29 cellular contexts compared by ENCODE assay signal in genomic region chr20:25376236-25376635, GRCh38. TPM values are rescaled to one million over a fixed set of nuclear protein-coding genes. Genes with fewer than 3 reads are reported as not detected.
DNase-seq lines count a peak whose midpoint lies in the region; ATAC-seq and TF ChIP-seq lines count a peak whose summit lies in the region.
"Had no signal": no experiment of that assay in that cellular context is flagged by ENCODE, and none has a peak within 500 bp of the region (broad histone marks: within the 10 kb centered on the region; RNA-seq: fewer than 3 reads in every experiment).

No MANE protein-coding gene starts in this region.

- no peak overlapping the region for H2BK120ac ChIP-seq in IMR-90 (ENCODE audit: low read depth, low read length)

- no peak overlapping the region for H4K91ac ChIP-seq in IMR-90 (ENCODE audit: insufficient read depth, low read depth, low read length)

- dilution Hi-C loops in IMR-90 (cut with HindIII; ENCODE audit: low sequenced_read_pairs, unreplicated experiment) = no loop called here

- ATAC-seq in IMR-90 (ENCODE audit: low read depth) (no peak), gastrocnemius medialis (no peak)
- ATAC-seq: HepG2, K562 had no signal

- no peaks in the 10 kb centered on the region for H3F3A ChIP-seq in neural progenitor cell (ENCODE audit: low read depth)

- H3K4me3 ChIP-seq in IMR-90 (ENCODE audit: insufficient read depth, low read depth, low read length) (no peak overlapping the region), dorsolateral prefrontal cortex (peak overlapping the region in 18 of 59 donors; percentile 1 to 39 (median 18)), gastrocnemius medialis (no peak overlapping the region), neural progenitor cell (no peak overlapping the region)
- H3K4me3 ChIP-seq: GM23248, HAP-1, K562, PC-9, SJSA1 had no signal

- in situ Hi-C loops in IMR-90 (cut with MboI; ENCODE audit: low sequenced_read_pairs) (loop anchor here (25.0 kb wide), 1 partner anchor 739 kb away; no protein-coding TSS in a partner anchor), gastrocnemius medialis (cut with MboI; ENCODE audit: low sequenced_read_pairs in 4 of 4) (loop anchor here in 2 of 4 donors (10.0 to 25.0 kb wide), 3 partner anchors 59 to 311 kb away; partner anchors contain the start of gene ZNF337 (in 1 of the 2))

- H3K27me3 Mint-ChIP-seq in neural progenitor cell (ENCODE audit: insufficient read depth, low read depth) = peaks cover 7% of the 10 kb centered on the region
- H3K27me3 Mint-ChIP-seq: CD8-positive, alpha-beta memory T cell had no signal

- H3K23ac ChIP-seq in IMR-90 (ENCODE audit: low read depth, low read length) = no peak overlapping the region

- TF ChIP-seq RAD21 in IMR-90 (IDR thresholded peaks at IDR 0.05; ENCODE audit: low read length) = no peak

- peaks cover 44 to 88% of the 10 kb centered on the region in 2 experiments for H3K79me1 ChIP-seq in IMR-90 (ENCODE audit: low read depth in 1 of 2, low read length in 2 of 2)

- TF ChIP-seq CTCF in IMR-90 (conservative IDR thresholded peaks at IDR 0.05; ENCODE audit: low read depth, low read length) (no peak), dorsolateral prefrontal cortex (IDR thresholded peaks at IDR 0.05 in 54 of 56, conservative IDR thresholded peaks at IDR 0.05 in 2 of 56; ENCODE audit: low read depth in 1 of 56, partially characterized antibody in 56 of 56) (no peak), gastrocnemius medialis (IDR thresholded peaks at IDR 0.05 in 4 of 5, conservative IDR thresholded peaks at IDR 0.05 in 1 of 5) (no peak), neural progenitor cell (IDR thresholded peaks at IDR 0.05) (no peak), RWPE1 (conservative IDR thresholded peaks at IDR 0.05; ENCODE audit: low read depth) (no peak)

- CTCF ChIA-PET in IMR-90 (lab: Yijun Ruan, JAX) (no interaction called here), RWPE1 (lab: Yijun Ruan, JAX) (interaction anchor here (0.6 to 0.7 kb wide), 2 partner anchors 28 to 371 kb away, joined by 4 to 5 read pairs; no protein-coding TSS in a partner anchor)

- H2BK20ac ChIP-seq in IMR-90 (ENCODE audit: low read depth, low read length) = no peak overlapping the region

- no peak overlapping the region for H3K4ac ChIP-seq in IMR-90 (ENCODE audit: low read depth, low read length)

- H3K9me1 ChIP-seq in IMR-90 (ENCODE audit: insufficient read depth, low read length) = peaks cover 20% of the 10 kb centered on the region

- H4K20me1 ChIP-seq in IMR-90 (ENCODE audit: insufficient read depth, low read length) (peaks cover 27% of the 10 kb centered on the region), neural progenitor cell (ENCODE audit: low read depth) (peaks cover 17% of the 10 kb centered on the region)

- TF ChIP-seq POLR2A in IMR-90 (IDR thresholded peaks at IDR 0.05; ENCODE audit: low read depth, low read length) (no peak), gastrocnemius medialis (IDR thresholded peaks at IDR 0.05) (no peak)

- H3K27ac ChIP-seq in IMR-90 (ENCODE audit: insufficient read depth, low read length) (no peak overlapping the region), dorsolateral prefrontal cortex (peak overlapping the region; percentile 39 to 95 (median 86)), substantia nigra (ENCODE audit: low read depth, low read length, poor library complexity, severe bottlenecking) (peak overlapping the region; percentile 91), gastrocnemius medialis (no peak overlapping the region), neural progenitor cell (no peak overlapping the region), RWPE1 (no peak overlapping the region)
- H3K27ac ChIP-seq: GM23248, PC-9, SJSA1 had no signal

- peaks cover 49% of the 10 kb centered on the region for H3K36me3 Mint-ChIP-seq in neural progenitor cell

- H4K8ac ChIP-seq in IMR-90 (ENCODE audit: low read depth in 2 of 2, low read length in 2 of 2) = peak overlapping the region in 1 of 2 experiments; percentile 52; a peak in 1 of 4 replicates

- H4K5ac ChIP-seq in IMR-90 (ENCODE audit: low read depth, low read length) = no peak overlapping the region

- no TSS peak for BruUV-seq in IMR-90 (replicated peaks; lab: Mats Ljungman, UMichigan)

- no peak overlapping the region for H2BK15ac ChIP-seq in IMR-90 (ENCODE audit: low read depth, low read length)

- H3K4me1 ChIP-seq in IMR-90 (ENCODE audit: control insufficient read depth, insufficient read depth, low read length) (peaks cover 10% of the 10 kb centered on the region), gastrocnemius medialis (no peaks in the 10 kb centered on the region), neural progenitor cell (no peaks in the 10 kb centered on the region)
- H3K4me1 ChIP-seq: BE2C, HAP-1 had no signal

- peaks cover 48% of the 10 kb centered on the region for H3K9me3 Mint-ChIP-seq in neural progenitor cell
- H3K9me3 Mint-ChIP-seq: CD8-positive, alpha-beta memory T cell had no signal

- DNase-seq in IMR-90 = no peak
- DNase-seq in dorsolateral prefrontal cortex = no peak
- DNase-seq in midbrain (lab: John Stamatoyannopoulos, UW) = peak; percentile 35
- no peak for DNase-seq in substantia nigra (lab: John Stamatoyannopoulos, UW)
- DNase-seq in gastrocnemius medialis = no peak
- DNase-seq in neural progenitor cell (ENCODE audit: low spot score) = no peak
- DNase-seq in RWPE1 (ENCODE audit: low spot score) = no peak
- DNase-seq in stimulated activated naive CD4-positive, alpha-beta T cell treated with Interleukin-2 at 50 U/mL for 16 hours (lab: John Stamatoyannopoulos, UW) = no peak
- DNase-seq: 8988T; ACHN; BE2C; Calu3; CD8-positive, alpha-beta memory T cell; DMS79 treated with DMSO at 0.1 percent for 48 hours; GM23248; HFFc6; MV-4-11; NCI-H1105; NCI-H1436 treated with DMSO at 0.1 percent for 48 hours; NCI-H1930; NCI-H446 treated with DMSO at 0.1 percent for 48 hours; NCI-H526 treated with DMSO at 0.1 percent for 48 hours; PC-9; Right ventricle myocardium superior had no signal

- H3K56ac ChIP-seq in IMR-90 (ENCODE audit: extremely low read depth, insufficient read depth, low read length) = no peak overlapping the region

- no peak overlapping the region for H2AFZ ChIP-seq in IMR-90 (replicated peaks; ENCODE audit: low read length, poor library complexity)
- no peak overlapping the region for H2AFZ ChIP-seq in neural progenitor cell (replicated peaks)
- H2AFZ ChIP-seq: GM23248, PC-9 had no signal

- peaks cover 15% of the 10 kb centered on the region for H3K9me3 ChIP-seq in IMR-90 (ENCODE audit: control insufficient read depth, insufficient read depth, low read length)
- no peaks in the 10 kb centered on the region for H3K9me3 ChIP-seq in gastrocnemius medialis
- H3K9me3 ChIP-seq in neural progenitor cell (ENCODE audit: low read depth) = no peaks in the 10 kb centered on the region
- H3K9me3 ChIP-seq: BE2C, HAP-1 had no signal

- H3K27ac Mint-ChIP-seq in neural progenitor cell = no peak overlapping the region
- H3K27ac Mint-ChIP-seq: CD8-positive, alpha-beta memory T cell had no signal

- no peaks in the 10 kb centered on the region for H3K36me3 ChIP-seq in IMR-90 (ENCODE audit: control insufficient read depth, insufficient read depth, low read length)
- no peaks in the 10 kb centered on the region for H3K36me3 ChIP-seq in gastrocnemius medialis
- H3K36me3 ChIP-seq in neural progenitor cell = no peaks in the 10 kb centered on the region

- H2BK5ac ChIP-seq in IMR-90 (ENCODE audit: low read depth, low read length, poor library complexity, severe bottlenecking) = peak overlapping the region; percentile 37

- POLR2A ChIA-PET in IMR-90 (lab: Charles Lee; ENCODE audit: unreplicated experiment) = no interaction called here
- POLR2A ChIA-PET in RWPE1 (lab: Yijun Ruan, JAX; ENCODE audit: low non-redundant PET) = no interaction called here

- no CpG with 5 or more reads among the region's 4 CpGs for WGBS in IMR-90 (ENCODE audit: extremely low coverage in 2 of 2, insufficient read length in 1 of 2), 2 experiments

- no peaks in the 10 kb centered on the region for H3K27me3 ChIP-seq in IMR-90 (ENCODE audit: control insufficient read depth, insufficient read depth, low read length)
- H3K27me3 ChIP-seq in dorsolateral prefrontal cortex = no peaks in the 10 kb centered on the region
- H3K27me3 ChIP-seq in gastrocnemius medialis = no peaks in the 10 kb centered on the region
- no peaks in the 10 kb centered on the region for H3K27me3 ChIP-seq in neural progenitor cell
- H3K27me3 ChIP-seq: BE2C, SJSA1 had no signal

- H3K4me1 Mint-ChIP-seq in neural progenitor cell = no peaks in the 10 kb centered on the region

- H3K9ac ChIP-seq in IMR-90 (ENCODE audit: low read depth, low read length) (no peak overlapping the region), neural progenitor cell (no peak overlapping the region)
- H3K9ac ChIP-seq: GM23248 had no signal

- H3K14ac ChIP-seq in IMR-90 (replicated peaks; ENCODE audit: low read depth, low read length) = no peak overlapping the region

- H3K18ac ChIP-seq in IMR-90 (ENCODE audit: low read depth, low read length) = no peak overlapping the region

- no peak overlapping the region for H3K4me3 Mint-ChIP-seq in neural progenitor cell
- H3K4me3 Mint-ChIP-seq: CD14-positive monocyte; CD8-positive, alpha-beta memory T cell; HFFc6 had no signal

- H2AK9ac ChIP-seq in IMR-90 (replicated peaks; ENCODE audit: low read depth, low read length, poor library complexity) = no peak overlapping the region

- H3K4me2 ChIP-seq in IMR-90 (ENCODE audit: low read depth, low read length) (no peak overlapping the region), neural progenitor cell (no peak overlapping the region)
- H3K4me2 ChIP-seq: PC-9 had no signal

- intact Hi-C loops in IMR-90 (cut with micrococcal nuclease) = no loop called here
- intact Hi-C loops in dorsolateral prefrontal cortex (cut with DNase I) = no loop called here
- intact Hi-C loops in gastrocnemius medialis (cut with DNase I; ENCODE audit: low total_unique reads) = no loop called here

- H2AK5ac ChIP-seq in IMR-90 (ENCODE audit: low read depth, low read length) = no peak overlapping the region

- peaks cover 81% of the 10 kb centered on the region for H3K79me2 ChIP-seq in neural progenitor cell (ENCODE audit: low read depth)

TF ChIP-seq in IMR-90, 13 proteins besides CTCF, POLR2A, EP300 and RAD21 (continues in another document):
- no peak for TF ChIP-seq MXI1 (IDR thresholded peaks at IDR 0.05; ENCODE audit: borderline replicate concordance, low read depth, low read length)

RNA-seq across cellular contexts. Expression of gene ABHD12, which starts 14.4 kb away (rescaled TPM):
- 64.2 and 80.7 TPM in 2 replicates for total RNA-seq in IMR-90 (2012; rRNA removed)
- 84.0 and 108 TPM in 2 replicates for polyA plus RNA-seq in IMR-90 (2012; rRNA removed)
- 66.3 and 83.3 TPM in 2 replicates for polyA plus RNA-seq in IMR-90 (2012; cell fraction: cytosol; rRNA removed)
- polyA plus RNA-seq in IMR-90 (2012; cell fraction: nucleus; rRNA removed; ENCODE audit: low replicate concordance) = 61.1 and 62.6 TPM in 2 replicates
- total RNA-seq in dorsolateral prefrontal cortex = 100 to 1,000 TPM in 95 of 120 experiments, 10 to 100 TPM in 25; 79.8 to 142 (median 109) TPM
- total RNA-seq in gastrocnemius medialis = 10 to 100 TPM; 11.9 to 18.4 (median 13.8) TPM
- total RNA-seq in neural progenitor cell (ENCODE audit: low replicate concordance) = 20.8 and 29.8 TPM in 2 replicates

RNA-seq across cellular contexts. Expression of gene GINS1, which starts 31.2 kb away (rescaled TPM):
- total RNA-seq in IMR-90 (2012; rRNA removed) (6.6 and 12.2 TPM in 2 replicates), dorsolateral prefrontal cortex (1 to 10 TPM; 1.5 to 7.8 (median 3.0) TPM), gastrocnemius medialis (under 1 TPM in 2 of 4 donors, not detected in 2; 0.07 to 0.20 TPM), neural progenitor cell (ENCODE audit: low replicate concordance) (51.4 and 69.6 TPM in 2 replicates)
- polyA plus RNA-seq in IMR-90 (2012; rRNA removed) = 4.1 and 4.9 TPM in 2 replicates
- polyA plus RNA-seq in IMR-90 (2012; cell fraction: cytosol; rRNA removed) = 0.90 and 2.2 TPM in 2 replicates
- 0.63 and 2.9 TPM in 2 replicates for polyA plus RNA-seq in IMR-90 (2012; cell fraction: nucleus; rRNA removed; ENCODE audit: low replicate concordance)

Comparison
In these comparisons a context has a peak if more than half of its experiments do, and no peak if none do; other contexts are left out.
1. H3K27ac ChIP-seq: peak in dorsolateral prefrontal cortex (59 of 59) and substantia nigra (single experiment); none in IMR-90 (single experiment), gastrocnemius medialis (0 of 4), neural progenitor cell (single experiment) and RWPE1 (single experiment).